ENCODE assay signal across 16 cellular contexts in the genomic region with DNA sequence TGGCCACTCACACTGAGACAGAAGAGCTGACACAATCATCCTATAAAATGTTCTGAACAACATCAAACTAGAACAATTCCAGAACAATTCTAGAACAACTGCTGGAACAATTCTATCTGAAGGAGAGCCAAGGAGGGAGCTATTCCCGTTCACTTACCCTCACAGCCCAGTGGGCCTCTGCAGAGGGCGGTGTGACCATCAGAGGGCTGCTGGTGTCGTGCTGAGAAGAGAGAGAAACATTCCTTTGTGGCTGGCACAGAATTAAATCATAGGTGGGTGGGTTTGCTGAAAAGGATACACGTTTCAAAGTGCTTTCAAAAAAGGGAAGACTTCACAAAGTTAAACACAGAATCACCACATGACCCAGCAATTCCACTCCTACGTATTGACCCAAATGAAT. TPM values are rescaled to one million over a fixed set of nuclear protein-coding genes. Genes with fewer than 3 reads are reported as not detected.
DNase-seq lines count a peak whose midpoint lies in the region; ATAC-seq and TF ChIP-seq lines count a peak whose summit lies in the region.
"Had no signal": no experiment of that assay in that cellular context is flagged by ENCODE, and none has a peak within 500 bp of the region (broad histone marks: within the 10 kb centered on the region; RNA-seq: fewer than 3 reads in every experiment).

No MANE protein-coding gene starts in this region.

- no peaks in the 10 kb centered on the region for H3K27me3 ChIP-seq in tibial nerve

- peaks cover 0 to 58% (median 8%) of the 10 kb centered on the region in 3 donors for H3K36me3 ChIP-seq in tibial nerve

- intact Hi-C loops in activated naive CD4-positive, alpha-beta T cell treated with anti-CD3 and anti-CD28 coated beads for 36 hours (cut with micrococcal nuclease), result no loop called here

- no peaks in the 10 kb centered on the region for H3K9me3 ChIP-seq in tibial nerve

- no peaks in the 10 kb centered on the region for H3K9me3 Mint-ChIP-seq in activated naive CD4-positive, alpha-beta T cell treated with anti-CD3 and anti-CD28 coated beads, Interleukin-2, amount 50 U/mL, for 24 hours
- H3K9me3 Mint-ChIP-seq in activated naive CD4-positive, alpha-beta T cell treated with anti-CD3 and anti-CD28 coated beads for 36 hours, result no peaks in the 10 kb centered on the region
- no peaks in the 10 kb centered on the region for H3K9me3 Mint-ChIP-seq in nephron
- H3K9me3 Mint-ChIP-seq: activated CD4-positive, alpha-beta memory T cell treated with anti-CD3 and anti-CD28 coated beads for 36 hours; dendritic cell treated with granulocyte-macrophage colony-stimulating factor and Interleukin-4, amounts not matched to agents 40 ng/mL and 50 ng/mL, for 4 days had no signal

- H3K4me3 ChIP-seq in tibial nerve, result no peak overlapping the region

- H3K36me3 Mint-ChIP-seq in activated naive CD4-positive, alpha-beta T cell treated with anti-CD3 and anti-CD28 coated beads, Interleukin-2, amount 50 U/mL, for 24 hours, result peaks cover 10% of the 10 kb centered on the region
- peaks cover 11% of the 10 kb centered on the region for H3K36me3 Mint-ChIP-seq in activated naive CD4-positive, alpha-beta T cell treated with anti-CD3 and anti-CD28 coated beads for 36 hours (ENCODE audit: low read depth)
- peaks cover 54% of the 10 kb centered on the region for H3K36me3 Mint-ChIP-seq in nephron (ENCODE audit: low read depth)

- peak overlapping the region; percentile 51 for H3K27ac Mint-ChIP-seq in activated naive CD4-positive, alpha-beta T cell treated with anti-CD3 and anti-CD28 coated beads, Interleukin-2, amount 50 U/mL, for 24 hours
- H3K27ac Mint-ChIP-seq in activated naive CD4-positive, alpha-beta T cell treated with anti-CD3 and anti-CD28 coated beads for 36 hours, result no peak overlapping the region
- H3K27ac Mint-ChIP-seq in nephron, result peak overlapping the region in 2 of 3 experiments; percentile 71 to 86
- H3K27ac Mint-ChIP-seq: activated CD4-positive, alpha-beta memory T cell treated with anti-CD3 and anti-CD28 coated beads for 36 hours; dendritic cell treated with granulocyte-macrophage colony-stimulating factor and Interleukin-4, amounts not matched to agents 40 ng/mL and 50 ng/mL, for 4 days had no signal

- CTCF ChIA-PET in activated naive CD4-positive, alpha-beta T cell treated with anti-CD3 and anti-CD28 coated beads for 36 hours (lab: Charles Lee), result no interaction called here

- ATAC-seq in GM21717 (IDR thresholded peaks at IDR 0.05; ENCODE audit: unreplicated experiment), result no peak
- ATAC-seq: HCT116 had no signal

- H3K27ac ChIP-seq in caudate nucleus (ENCODE audit: low read depth, low read length) (peak overlapping the region; percentile 75), tibial nerve (peak overlapping the region in 3 of 4 donors; percentile 50 to 87 (median 78))

- TF ChIP-seq CTCF in nephron (IDR thresholded peaks at IDR 0.05; ENCODE audit: unreplicated experiment in 3 of 3) (no peak), tibial nerve (IDR thresholded peaks at IDR 0.05) (no peak)

- no peak overlapping the region for H3K4me3 Mint-ChIP-seq in activated naive CD4-positive, alpha-beta T cell treated with anti-CD3 and anti-CD28 coated beads, Interleukin-2, amount 50 U/mL, for 24 hours
- H3K4me3 Mint-ChIP-seq in activated naive CD4-positive, alpha-beta T cell treated with anti-CD3 and anti-CD28 coated beads for 36 hours, result no peak overlapping the region
- no peak overlapping the region for H3K4me3 Mint-ChIP-seq in nephron
- H3K4me3 Mint-ChIP-seq: activated CD4-positive, alpha-beta memory T cell treated with anti-CD3 and anti-CD28 coated beads for 36 hours; dendritic cell treated with granulocyte-macrophage colony-stimulating factor and Interleukin-4, amounts not matched to agents 40 ng/mL and 50 ng/mL, for 4 days had no signal

- peaks cover 0 to 55% (median 24%) of the 10 kb centered on the region in 4 donors for H3K4me1 ChIP-seq in tibial nerve

- DNase-seq in activated naive CD4-positive, alpha-beta T cell treated with anti-CD3 and anti-CD28 coated beads for 36 hours, result no peak
- DNase-seq in caudate nucleus (lab: John Stamatoyannopoulos, UW), result no peak
- no peak for DNase-seq in tibial nerve (ENCODE audit: low spot score in 2 of 2)
- no peak for DNase-seq in hippocampal formation (lab: John Stamatoyannopoulos, UW)
- DNase-seq in DMS53 (lab: John Stamatoyannopoulos, UW), result no peak
- DNase-seq: activated CD4-positive, alpha-beta memory T cell treated with anti-CD3 and anti-CD28 coated beads for 36 hours; NCI-H1417; NCI-H446 treated with DMSO at 0.1 percent for 48 hours; retina had no signal

- no peaks in the 10 kb centered on the region for H3K27me3 Mint-ChIP-seq in activated naive CD4-positive, alpha-beta T cell treated with anti-CD3 and anti-CD28 coated beads, Interleukin-2, amount 50 U/mL, for 24 hours
- H3K27me3 Mint-ChIP-seq in activated naive CD4-positive, alpha-beta T cell treated with anti-CD3 and anti-CD28 coated beads for 36 hours (ENCODE audit: low read depth), result no peaks in the 10 kb centered on the region
- no peaks in the 10 kb centered on the region for H3K27me3 Mint-ChIP-seq in nephron (ENCODE audit: low read depth)
- H3K27me3 Mint-ChIP-seq: activated CD4-positive, alpha-beta memory T cell treated with anti-CD3 and anti-CD28 coated beads for 36 hours; dendritic cell treated with granulocyte-macrophage colony-stimulating factor and Interleukin-4, amounts not matched to agents 40 ng/mL and 50 ng/mL, for 4 days had no signal

- TF ChIP-seq POLR2A in tibial nerve (IDR thresholded peaks at IDR 0.05), result no peak

- H3K4me1 Mint-ChIP-seq in activated naive CD4-positive, alpha-beta T cell treated with anti-CD3 and anti-CD28 coated beads, Interleukin-2, amount 50 U/mL, for 24 hours, result peaks cover 10% of the 10 kb centered on the region
- no peaks in the 10 kb centered on the region for H3K4me1 Mint-ChIP-seq in activated naive CD4-positive, alpha-beta T cell treated with anti-CD3 and anti-CD28 coated beads for 36 hours (ENCODE audit: low read depth)
- peaks cover 3% of the 10 kb centered on the region for H3K4me1 Mint-ChIP-seq in nephron

- no peak for TF ChIP-seq EP300 in tibial nerve (IDR thresholded peaks at IDR 0.05)

- 54 to 63% methylated on average over 5 of the region's 5 CpGs for WGBS in tibial nerve, 2 donors

RNA-seq across cellular contexts. Expression of a gene that starts 35.0 kb away (rescaled TPM):
- total RNA-seq in activated naive CD4-positive, alpha-beta T cell treated with anti-CD3 and anti-CD28 coated beads for 36 hours, result 10 to 100 TPM; 17.3 to 21.0 TPM
- 10 to 100 TPM; 29.1 to 41.5 (median 33.3) TPM for total RNA-seq in tibial nerve

RNA-seq across cellular contexts. Expression of a gene that starts 59.2 kb away (rescaled TPM):
- total RNA-seq in activated naive CD4-positive, alpha-beta T cell treated with anti-CD3 and anti-CD28 coated beads for 36 hours, result not detected
- total RNA-seq in tibial nerve, result not detected
- total RNA-seq: A673; activated CD4-positive, alpha-beta memory T cell treated with anti-CD3 and anti-CD28 coated beads for 36 hours; HT1080 had no signal

RNA-seq across cellular contexts. Expression of a gene that starts 59.4 kb away (rescaled TPM):
- total RNA-seq in activated naive CD4-positive, alpha-beta T cell treated with anti-CD3 and anti-CD28 coated beads for 36 hours, result 1 to 10 TPM; 2.1 to 2.6 TPM
- total RNA-seq in tibial nerve, result 10 to 100 TPM; 13.4 to 19.0 (median 15.8) TPM
